ENCODE assay signal across 16 cellular contexts in the genomic region with DNA sequence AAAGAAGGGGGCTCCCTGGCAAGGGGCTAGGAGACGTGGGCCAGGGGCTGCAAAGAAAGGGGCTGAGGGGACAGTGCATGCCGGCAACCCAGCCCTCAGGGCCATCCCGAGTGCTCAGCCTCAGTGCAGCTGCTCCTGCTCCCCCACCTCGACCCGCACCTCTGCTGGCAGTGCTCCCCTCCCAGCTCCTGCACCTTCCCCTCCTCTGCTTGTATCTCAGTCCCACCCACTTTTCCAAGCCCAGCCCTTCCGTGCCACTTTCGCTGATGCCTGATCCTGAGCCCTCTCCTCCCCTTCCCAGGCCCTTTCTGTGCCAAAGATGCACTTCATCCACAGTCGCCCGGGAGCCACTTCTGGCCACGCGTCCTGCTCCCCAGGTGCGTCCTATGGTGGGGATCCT.
DNase-seq lines count a peak whose midpoint lies in the region; ATAC-seq and TF ChIP-seq lines count a peak whose summit lies in the region.
"Had no signal": no experiment of that assay in that cellular context is flagged by ENCODE, and none has a peak within 500 bp of the region (broad histone marks: within the 10 kb centered on the region; RNA-seq: fewer than 3 reads in every experiment).

No MANE protein-coding gene starts in this region.

- H3K56ac ChIP-seq in H9 (ENCODE audit: insufficient read length, low read depth, low read length): no peak overlapping the region

- DNase-seq in DMS 273 (lab: John Stamatoyannopoulos, UW; ENCODE audit: unreplicated experiment) (peak; percentile 10), DMS 273 treated with DMSO at 0.1 percent for 48 hours (lab: John Stamatoyannopoulos, UW) (no peak), H9 (no peak), glutamatergic neuron (no peak), posterior vena cava (ENCODE audit: low spot score) (peak; percentile 74), lower lobe of right lung (no peak), mesothelial cell of epicardium (ENCODE audit: low spot score in 2 of 2, unreplicated experiment in 2 of 2) (no peak)
- DNase-seq in stimulated activated CD4-positive, alpha-beta T cell treated with anti-CD3 and anti-CD28 coated beads, Interleukin-2, amount 100 ng/mL, for 48 hours: no peak
- DNase-seq: AML-193; Caco-2; CD4-positive, alpha-beta T cell; GM23248 had no signal

- peaks cover 2% of the 10 kb centered on the region; the same call in 1 of the 2 replicates for H3K27me3 Mint-ChIP-seq in H9 (ENCODE audit: low read depth)
- peaks cover 41% of the 10 kb centered on the region for H3K27me3 Mint-ChIP-seq in glutamatergic neuron (ENCODE audit: unreplicated experiment)
- H3K27me3 Mint-ChIP-seq in mesothelial cell of epicardium (ENCODE audit: low read depth): peaks cover 11% of the 10 kb centered on the region

- no peaks in the 10 kb centered on the region for H3K79me1 ChIP-seq in H9 (ENCODE audit: insufficient read depth, low read depth, low read length, poor library complexity, severe bottlenecking)

- peaks cover 0 to 7% (median 0%) of the 10 kb centered on the region in 3 experiments; a peak in 1 of 7 replicates for H3K36me3 Mint-ChIP-seq in H9 (ENCODE audit: insufficient read depth in 1 of 3, low read depth in 3 of 3)
- H3K36me3 Mint-ChIP-seq in glutamatergic neuron (ENCODE audit: unreplicated experiment): peaks cover 22% of the 10 kb centered on the region
- H3K36me3 Mint-ChIP-seq in mesothelial cell of epicardium: peaks cover 4% of the 10 kb centered on the region

- H3K9me3 ChIP-seq in H9 (ENCODE audit: control insufficient read depth, low read depth, low read length): no peaks in the 10 kb centered on the region
- H3K9me3 ChIP-seq in lower lobe of right lung: no peaks in the 10 kb centered on the region
- H3K9me3 ChIP-seq: A549, Caco-2, HAP-1 had no signal

- no peaks in the 10 kb centered on the region for H3K79me2 ChIP-seq in H9 (ENCODE audit: insufficient read depth, low read length)

- H2BK120ac ChIP-seq in H9 (ENCODE audit: low read depth, low read length, poor library complexity, severe bottlenecking): no peak overlapping the region

- H2BK15ac ChIP-seq in H9 (ENCODE audit: low read depth, low read length): no peak overlapping the region

- H2BK12ac ChIP-seq in H9 (ENCODE audit: insufficient read length, low read depth, low read length): no peak overlapping the region

- H3K14ac ChIP-seq in H9 (ENCODE audit: insufficient read depth, low read length): no peak overlapping the region

- peaks cover 2% of the 10 kb centered on the region for H4K20me1 ChIP-seq in H9 (ENCODE audit: control insufficient read depth, insufficient read depth, insufficient read length)

- no peaks in the 10 kb centered on the region for H3K23me2 ChIP-seq in H9 (ENCODE audit: insufficient read length, low read depth, low read length, poor library complexity, severe bottlenecking)

- H3K9me3 Mint-ChIP-seq in H9 (peaks cover 0 to 4% of the 10 kb centered on the region in 2 experiments; a peak in 2 of 5 replicates), glutamatergic neuron (ENCODE audit: unreplicated experiment) (peaks cover 60% of the 10 kb centered on the region), mesothelial cell of epicardium (no peaks in the 10 kb centered on the region)
- H3K9me3 Mint-ChIP-seq: CD4-positive, alpha-beta T cell had no signal

- no peak overlapping the region for H4K91ac ChIP-seq in H9 (ENCODE audit: insufficient read length, low read depth, low read length)

- no peak overlapping the region for H3K4me3 ChIP-seq in lower lobe of right lung
- H3K4me3 ChIP-seq: A549, GM23248, HAP-1 had no signal

- H2BK20ac ChIP-seq in H9 (ENCODE audit: low read depth, low read length, poor library complexity, severe bottlenecking): no peak overlapping the region

- no peaks in the 10 kb centered on the region for H3K36me3 ChIP-seq in lower lobe of right lung
- H3K36me3 ChIP-seq: HAP-1 had no signal

- no peak overlapping the region for H3K18ac ChIP-seq in H9 (ENCODE audit: insufficient read length, low read depth, low read length)

- no peaks in the 10 kb centered on the region for H3K4me1 ChIP-seq in H9 (ENCODE audit: insufficient read depth, low read length)
- no peaks in the 10 kb centered on the region for H3K4me1 ChIP-seq in lower lobe of right lung
- H3K4me1 ChIP-seq: A549, Caco-2, HAP-1 had no signal

- H2AK5ac ChIP-seq in H9 (ENCODE audit: insufficient read length, low read length): no peak overlapping the region

- no peak overlapping the region for H4K8ac ChIP-seq in H9 (replicated peaks; ENCODE audit: insufficient read length, low read depth, low read length)

- no peak overlapping the region for H3K27ac ChIP-seq in H9 (ENCODE audit: insufficient read length, low read depth, low read length)
- H3K27ac ChIP-seq in lower lobe of right lung: no peak overlapping the region
- H3K27ac ChIP-seq: 22Rv1, A549, C4-2B, GM23248 had no signal

- no peak for TF ChIP-seq CTCF in H9 (conservative IDR thresholded peaks at IDR 0.05)
- TF ChIP-seq CTCF in glutamatergic neuron (IDR thresholded peaks at IDR 0.05; ENCODE audit: partially characterized antibody, unreplicated experiment): no peak
- no peak for TF ChIP-seq CTCF in lower lobe of right lung (IDR thresholded peaks at IDR 0.05)
- TF ChIP-seq CTCF in mesothelial cell of epicardium (IDR thresholded peaks at IDR 0.05; ENCODE audit: unreplicated experiment): no peak

- H3K4ac ChIP-seq in H9 (ENCODE audit: low read depth, low read length): no peak overlapping the region

- H3K4me3 Mint-ChIP-seq in H9 (no peak overlapping the region), glutamatergic neuron (ENCODE audit: unreplicated experiment) (peak overlapping the region; percentile 42), mesothelial cell of epicardium (no peak overlapping the region)
- H3K4me3 Mint-ChIP-seq: CD4-positive, alpha-beta T cell had no signal

- no peak overlapping the region for H2AFZ ChIP-seq in H9 (ENCODE audit: low read length)
- H2AFZ ChIP-seq: GM23248 had no signal

- no peak overlapping the region for H3K9ac ChIP-seq in H9 (ENCODE audit: extremely low read depth, insufficient read length, low read length)
- H3K9ac ChIP-seq: GM23248 had no signal

- H3T11ph ChIP-seq in H9 (ENCODE audit: low read length): no peak overlapping the region

- H3K27me3 ChIP-seq in H9 (ENCODE audit: insufficient read depth, low read length) (no peaks in the 10 kb centered on the region), lower lobe of right lung (ENCODE audit: low read depth) (peaks cover 8% of the 10 kb centered on the region)

- ATAC-seq in lower lobe of right lung: no peak
- ATAC-seq: A549 had no signal

- intact Hi-C loops in posterior vena cava (cut with DNase I) (no loop called here), lower lobe of right lung (cut with DNase I) (no loop called here)

- WGBS in H9 (ENCODE audit: extremely low coverage, insufficient read length, low lambda C conversion rate): no CpG with 5 or more reads among the region's 12 CpGs

- H4K5ac ChIP-seq in H9 (ENCODE audit: insufficient read length, low read depth, low read length): no peak overlapping the region

- H3K4me2 ChIP-seq in H9 (ENCODE audit: insufficient read depth, insufficient read length, low read length): no peak overlapping the region
- H3K4me2 ChIP-seq: A549 had no signal

- H3K4me1 Mint-ChIP-seq in H9 (peaks cover 0 to 6% of the 10 kb centered on the region in 2 experiments; a peak in 1 of 4 replicates), glutamatergic neuron (ENCODE audit: low read depth, unreplicated experiment) (peaks cover 68% of the 10 kb centered on the region), mesothelial cell of epicardium (no peaks in the 10 kb centered on the region)

- no peak overlapping the region for H3K23ac ChIP-seq in H9 (ENCODE audit: insufficient read length, low read depth, low read length)

- H3K27ac Mint-ChIP-seq in H9 (peak overlapping the region in 2 of 3 experiments; percentile 77 to 89; a peak in 3 of 7 replicates), glutamatergic neuron (ENCODE audit: unreplicated experiment) (peak overlapping the region; percentile 62), mesothelial cell of epicardium (no peak overlapping the region)
- H3K27ac Mint-ChIP-seq: CD4-positive, alpha-beta T cell had no signal

- no peak overlapping the region for H2BK5ac ChIP-seq in H9 (ENCODE audit: insufficient read length, low read length)

Comparison
In these comparisons a context has a peak if more than half of its experiments do, and no peak if none do; other contexts are left out.
1. DNase-seq: peak in DMS 273 (single experiment) and posterior vena cava (single experiment); none in DMS 273 treated with DMSO at 0.1 percent for 48 hours (single experiment), H9 (single experiment), glutamatergic neuron (single experiment), lower lobe of right lung (single experiment), mesothelial cell of epicardium (0 of 2) and stimulated activated CD4-positive, alpha-beta T cell treated with anti-CD3 and anti-CD28 coated beads, Interleukin-2, amount 100 ng/mL, for 48 hours (0 of 2).